1 cellular context compared by ENCODE assay signal in the genomic region with DNA sequence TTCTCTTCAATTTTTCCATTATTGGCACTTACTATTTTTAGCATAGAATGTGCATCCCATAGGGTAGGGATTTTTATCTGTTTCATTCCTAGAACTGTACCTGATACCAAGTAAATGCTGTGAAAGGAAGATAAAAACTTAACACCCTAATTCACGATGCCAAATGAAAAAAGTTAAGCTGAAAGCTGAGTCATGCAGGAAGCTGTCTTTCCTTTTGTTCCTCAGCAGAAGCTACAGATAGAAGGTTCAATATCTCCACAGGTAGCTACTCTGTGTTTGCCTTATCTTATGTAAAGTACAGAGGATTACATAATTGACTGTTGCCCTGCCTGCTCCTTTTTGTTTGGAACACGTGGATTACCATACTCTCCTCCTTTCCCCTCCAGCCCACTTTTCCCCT.
A peak's percentile ranks its signal among the peaks of the same experiment; 100 is the strongest.
TF ChIP-seq lines count a peak whose summit lies in the region.

No MANE protein-coding gene starts in this region.

TF ChIP-seq in K562, 482 proteins besides CTCF, POLR2A, EP300 and RAD21 (continued from another document and continues in another):
- TF ChIP-seq HNRNPH1 (optimal IDR thresholded peaks at IDR 0.05; ENCODE audit: low read depth, low read length) (no peak), ZFP36 (IDR thresholded peaks at IDR 0.05; ENCODE audit: low read depth, low read length, partially characterized antibody) (no peak), RFX5 (IDR thresholded peaks at IDR 0.05; ENCODE audit: low read depth, low read length) (no peak), NUFIP1 (IDR thresholded peaks at IDR 0.05; ENCODE audit: partially characterized antibody) (no peak), ZNF384 (IDR thresholded peaks at IDR 0.05; ENCODE audit: low read depth, low read length) (peak; percentile 53; the same call in 1 of the 2 replicates), ZNF780A (CRISPR knock-in tag; IDR thresholded peaks at IDR 0.05) (no peak), SP2 (IDR thresholded peaks at IDR 0.05; ENCODE audit: extremely low read depth, low read depth, low read length, poor library complexity, severe bottlenecking) (no peak), MTA3 (IDR thresholded peaks at IDR 0.05; ENCODE audit: borderline replicate concordance) (0 out of 2 replicates have a peak, but pooled peaks have one; percentile 29), BACH1 (tag; IDR thresholded peaks at IDR 0.05) (no peak), IRF1 (CRISPR knock-in tag; IDR thresholded peaks at IDR 0.05; ENCODE audit: borderline replicate concordance) (no peak), CREB3L1 (IDR thresholded peaks at IDR 0.05; ENCODE audit: borderline replicate concordance, low read depth) (no peak), RERE (CRISPR knock-in tag; IDR thresholded peaks at IDR 0.05; ENCODE audit: borderline replicate concordance) (no peak), NCOA4 (IDR thresholded peaks at IDR 0.05; ENCODE audit: partially characterized antibody) (no peak), SRF (CRISPR knock-in tag; IDR thresholded peaks at IDR 0.05) (no peak), ZNF134 (CRISPR knock-in tag; conservative IDR thresholded peaks at IDR 0.05) (no peak), NR4A1 (CRISPR knock-in tag; IDR thresholded peaks at IDR 0.05) (no peak), NR4A1 (tag; IDR thresholded peaks at IDR 0.05) (no peak), CBX8 (IDR thresholded peaks at IDR 0.05; ENCODE audit: borderline replicate concordance, extremely low read depth, low read depth, low read length, poor library complexity, severe bottlenecking) (no peak), TARDBP (IDR thresholded peaks at IDR 0.05) (no peak), DNMT1 (IDR thresholded peaks at IDR 0.05) (no peak), RNF219 (CRISPR knock-in tag; IDR thresholded peaks at IDR 0.05) (no peak), HNRNPLL (IDR thresholded peaks at IDR 0.05; ENCODE audit: low read depth, low read length, poor library complexity, severe bottlenecking) (no peak), RBM39 (optimal IDR thresholded peaks at IDR 0.05; ENCODE audit: low read depth, low read length) (no peak), ASH1L (IDR thresholded peaks at IDR 0.05; ENCODE audit: borderline replicate concordance, low read depth, partially characterized antibody) (no peak), TCF7L2 (IDR thresholded peaks at IDR 0.05; ENCODE audit: low read depth, low read length) (no peak), ZNF75A (CRISPR knock-in tag; IDR thresholded peaks at IDR 0.05) (no peak), ZEB2 (IDR thresholded peaks at IDR 0.05) (peak; percentile 99), ZNF408 (CRISPR knock-in tag; IDR thresholded peaks at IDR 0.05; ENCODE audit: low read depth) (no peak), FOXJ2 (tag; IDR thresholded peaks at IDR 0.05) (no peak)
- TF ChIP-seq, protein P1, sequence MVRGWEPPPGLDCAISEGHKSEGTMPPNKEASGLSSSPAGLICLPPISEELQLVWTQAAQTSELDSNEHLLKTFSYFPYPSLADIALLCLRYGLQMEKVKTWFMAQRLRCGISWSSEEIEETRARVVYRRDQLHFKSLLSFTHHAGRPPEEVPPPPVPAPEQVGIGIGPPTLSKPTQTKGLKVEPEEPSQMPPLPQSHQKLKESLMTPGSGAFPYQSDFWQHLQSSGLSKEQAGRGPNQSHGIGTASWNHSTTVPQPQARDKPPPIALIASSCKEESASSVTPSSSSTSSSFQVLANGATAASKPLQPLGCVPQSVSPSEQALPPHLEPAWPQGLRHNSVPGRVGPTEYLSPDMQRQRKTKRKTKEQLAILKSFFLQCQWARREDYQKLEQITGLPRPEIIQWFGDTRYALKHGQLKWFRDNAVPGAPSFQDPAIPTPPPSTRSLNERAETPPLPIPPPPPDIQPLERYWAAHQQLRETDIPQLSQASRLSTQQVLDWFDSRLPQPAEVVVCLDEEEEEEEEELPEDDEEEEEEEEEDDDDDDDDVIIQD (CRISPR knock-in tag; IDR thresholded peaks at IDR 0.05): no peak
- TF ChIP-seq, protein P2, sequence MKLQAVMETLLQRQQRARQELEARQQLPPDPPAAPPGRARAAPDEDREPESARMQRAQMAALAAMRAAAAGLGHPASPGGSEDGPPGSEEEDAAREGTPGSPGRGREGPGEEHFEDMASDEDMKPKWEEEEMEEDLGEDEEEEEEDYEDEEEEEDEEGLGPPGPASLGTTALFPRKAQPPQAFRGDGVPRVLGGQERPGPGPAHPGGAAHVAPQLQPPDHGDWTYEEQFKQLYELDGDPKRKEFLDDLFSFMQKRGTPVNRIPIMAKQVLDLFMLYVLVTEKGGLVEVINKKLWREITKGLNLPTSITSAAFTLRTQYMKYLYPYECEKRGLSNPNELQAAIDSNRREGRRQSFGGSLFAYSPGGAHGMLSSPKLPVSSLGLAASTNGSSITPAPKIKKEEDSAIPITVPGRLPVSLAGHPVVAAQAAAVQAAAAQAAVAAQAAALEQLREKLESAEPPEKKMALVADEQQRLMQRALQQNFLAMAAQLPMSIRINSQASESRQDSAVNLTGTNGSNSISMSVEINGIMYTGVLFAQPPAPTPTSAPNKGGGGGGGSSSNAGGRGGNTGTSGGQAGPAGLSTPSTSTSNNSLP (IDR thresholded peaks at IDR 0.05; ENCODE audit: borderline replicate concordance, low read depth, low read length): 0 out of 2 replicates have a peak, but pooled peaks have one; percentile 26
- TF ChIP-seq, protein P3, sequence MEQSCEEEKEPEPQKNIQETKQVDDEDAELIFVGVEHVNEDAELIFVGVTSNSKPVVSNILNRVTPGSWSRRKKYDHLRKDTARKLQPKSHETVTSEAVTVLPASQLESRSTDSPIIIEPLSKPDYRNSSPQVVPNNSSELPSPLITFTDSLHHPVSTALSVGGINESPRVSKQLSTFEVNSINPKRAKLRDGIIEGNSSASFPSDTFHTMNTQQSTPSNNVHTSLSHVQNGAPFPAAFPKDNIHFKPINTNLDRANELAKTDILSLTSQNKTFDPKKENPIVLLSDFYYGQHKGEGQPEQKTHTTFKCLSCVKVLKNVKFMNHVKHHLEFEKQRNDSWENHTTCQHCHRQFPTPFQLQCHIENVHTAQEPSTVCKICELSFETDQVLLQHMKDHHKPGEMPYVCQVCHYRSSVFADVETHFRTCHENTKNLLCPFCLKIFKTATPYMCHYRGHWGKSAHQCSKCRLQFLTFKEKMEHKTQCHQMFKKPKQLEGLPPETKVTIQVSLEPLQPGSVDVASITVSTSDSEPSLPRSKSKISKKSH (CRISPR knock-in tag; IDR thresholded peaks at IDR 0.05): no peak
- TF ChIP-seq, protein P4, sequence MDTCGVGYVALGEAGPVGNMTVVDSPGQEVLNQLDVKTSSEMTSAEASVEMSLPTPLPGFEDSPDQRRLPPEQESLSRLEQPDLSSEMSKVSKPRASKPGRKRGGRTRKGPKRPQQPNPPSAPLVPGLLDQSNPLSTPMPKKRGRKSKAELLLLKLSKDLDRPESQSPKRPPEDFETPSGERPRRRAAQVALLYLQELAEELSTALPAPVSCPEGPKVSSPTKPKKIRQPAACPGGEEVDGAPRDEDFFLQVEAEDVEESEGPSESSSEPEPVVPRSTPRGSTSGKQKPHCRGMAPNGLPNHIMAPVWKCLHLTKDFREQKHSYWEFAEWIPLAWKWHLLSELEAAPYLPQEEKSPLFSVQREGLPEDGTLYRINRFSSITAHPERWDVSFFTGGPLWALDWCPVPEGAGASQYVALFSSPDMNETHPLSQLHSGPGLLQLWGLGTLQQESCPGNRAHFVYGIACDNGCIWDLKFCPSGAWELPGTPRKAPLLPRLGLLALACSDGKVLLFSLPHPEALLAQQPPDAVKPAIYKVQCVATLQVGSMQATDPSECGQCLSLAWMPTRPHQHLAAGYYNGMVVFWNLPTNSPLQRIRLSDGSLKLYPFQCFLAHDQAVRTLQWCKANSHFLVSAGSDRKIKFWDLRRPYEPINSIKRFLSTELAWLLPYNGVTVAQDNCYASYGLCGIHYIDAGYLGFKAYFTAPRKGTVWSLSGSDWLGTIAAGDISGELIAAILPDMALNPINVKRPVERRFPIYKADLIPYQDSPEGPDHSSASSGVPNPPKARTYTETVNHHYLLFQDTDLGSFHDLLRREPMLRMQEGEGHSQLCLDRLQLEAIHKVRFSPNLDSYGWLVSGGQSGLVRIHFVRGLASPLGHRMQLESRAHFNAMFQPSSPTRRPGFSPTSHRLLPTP (IDR thresholded peaks at IDR 0.05; ENCODE audit: borderline replicate concordance, extremely low read depth, insufficient read length): no peak
